Comparison of ENCODE assay signal across 10 cellular contexts in the genomic region with DNA sequence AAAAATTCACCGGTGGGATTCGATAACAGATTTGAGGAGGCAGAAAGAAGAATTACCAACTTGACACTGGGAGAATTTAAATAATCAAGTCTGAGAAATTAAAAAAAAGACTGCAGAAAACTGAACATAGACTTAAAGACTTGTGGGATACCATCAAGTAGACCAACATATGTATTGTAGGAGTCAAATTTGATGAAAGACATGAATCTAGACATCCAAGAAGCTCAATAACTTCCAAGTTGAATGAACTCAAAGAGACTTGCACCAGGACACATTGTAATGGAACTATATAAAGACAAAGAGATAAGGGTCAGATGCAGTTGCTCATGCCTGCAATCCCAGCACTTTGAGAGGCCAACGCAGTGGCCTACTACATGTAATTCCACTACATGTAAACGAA. TPM values are rescaled to one million over a fixed set of nuclear protein-coding genes. Genes with fewer than 3 reads are reported as not detected.
"Had no signal": no experiment of that assay in that cellular context is flagged by ENCODE, and none has a peak within 500 bp of the region (broad histone marks: within the 10 kb centered on the region; RNA-seq: fewer than 3 reads in every experiment).

No MANE protein-coding gene starts in this region.

RNA-seq across cellular contexts. Expression of gene GIMD1, which starts 30.3 kb away (rescaled TPM):
- total RNA-seq: OCI-LY7, PC-9, Right ventricle myocardium inferior, Right ventricle myocardium superior, RPMI7951, SJCRH30, SJSA1, SK-MEL-5, T-cell had no signal
- polyA plus RNA-seq: SK-N-SH had no signal
